1 cellular context compared by ENCODE assay signal in genomic region chr22:43004362-43005035, GRCh38.
TF ChIP-seq lines count a peak whose summit lies in the region.

No MANE protein-coding gene starts in this region.

TF ChIP-seq in HepG2, 621 proteins besides CTCF, POLR2A, EP300 and RAD21 (continued from another document):
- TF ChIP-seq ZNF562 (CRISPR knock-in tag; IDR thresholded peaks at IDR 0.05; ENCODE audit: borderline replicate concordance) (no peak), ZNF460 (CRISPR knock-in tag; IDR thresholded peaks at IDR 0.05; ENCODE audit: borderline replicate concordance) (no peak), SALL1 (CRISPR knock-in tag; IDR thresholded peaks at IDR 0.05) (peak; percentile 13; the same call in 1 of the 2 replicates)
- TF ChIP-seq, protein P1, sequence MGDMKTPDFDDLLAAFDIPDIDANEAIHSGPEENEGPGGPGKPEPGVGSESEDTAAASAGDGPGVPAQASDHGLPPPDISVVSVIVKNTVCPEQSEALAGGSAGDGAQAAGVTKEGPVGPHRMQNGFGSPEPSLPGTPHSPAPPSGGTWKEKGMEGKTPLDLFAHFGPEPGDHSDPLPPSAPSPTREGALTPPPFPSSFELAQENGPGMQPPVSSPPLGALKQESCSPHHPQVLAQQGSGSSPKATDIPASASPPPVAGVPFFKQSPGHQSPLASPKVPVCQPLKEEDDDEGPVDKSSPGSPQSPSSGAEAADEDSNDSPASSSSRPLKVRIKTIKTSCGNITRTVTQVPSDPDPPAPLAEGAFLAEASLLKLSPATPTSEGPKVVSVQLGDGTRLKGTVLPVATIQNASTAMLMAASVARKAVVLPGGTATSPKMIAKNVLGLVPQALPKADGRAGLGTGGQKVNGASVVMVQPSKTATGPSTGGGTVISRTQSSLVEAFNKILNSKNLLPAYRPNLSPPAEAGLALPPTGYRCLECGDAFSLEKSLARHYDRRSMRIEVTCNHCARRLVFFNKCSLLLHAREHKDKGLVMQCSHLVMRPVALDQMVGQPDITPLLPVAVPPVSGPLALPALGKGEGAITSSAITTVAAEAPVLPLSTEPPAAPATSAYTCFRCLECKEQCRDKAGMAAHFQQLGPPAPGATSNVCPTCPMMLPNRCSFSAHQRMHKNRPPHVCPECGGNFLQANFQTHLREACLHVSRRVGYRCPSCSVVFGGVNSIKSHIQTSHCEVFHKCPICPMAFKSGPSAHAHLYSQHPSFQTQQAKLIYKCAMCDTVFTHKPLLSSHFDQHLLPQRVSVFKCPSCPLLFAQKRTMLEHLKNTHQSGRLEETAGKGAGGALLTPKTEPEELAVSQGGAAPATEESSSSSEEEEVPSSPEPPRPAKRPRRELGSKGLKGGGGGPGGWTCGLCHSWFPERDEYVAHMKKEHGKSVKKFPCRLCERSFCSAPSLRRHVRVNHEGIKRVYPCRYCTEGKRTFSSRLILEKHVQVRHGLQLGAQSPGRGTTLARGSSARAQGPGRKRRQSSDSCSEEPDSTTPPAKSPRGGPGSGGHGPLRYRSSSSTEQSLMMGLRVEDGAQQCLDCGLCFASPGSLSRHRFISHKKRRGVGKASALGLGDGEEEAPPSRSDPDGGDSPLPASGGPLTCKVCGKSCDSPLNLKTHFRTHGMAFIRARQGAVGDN (CRISPR knock-in tag; IDR thresholded peaks at IDR 0.05): peak; percentile 47
TF ChIP-seq in HepG2: peak in this region for 20.
